ENCODE assay signal across 6 cellular contexts in genomic region chr19:16541526-16542044, GRCh38.
DNase-seq lines count a peak whose midpoint lies in the region; ATAC-seq lines count a peak whose summit lies in the region.

No MANE protein-coding gene starts in this region.

- H3K27me3 Mint-ChIP-seq in dendritic cell treated with granulocyte-macrophage colony-stimulating factor and Interleukin-4, amounts not matched to agents 40 ng/mL and 50 ng/mL, for 4 days = no peaks in the 10 kb centered on the region

- peaks cover 54% of the 10 kb centered on the region for H3K4me1 Mint-ChIP-seq in dendritic cell treated with granulocyte-macrophage colony-stimulating factor and Interleukin-4, amounts not matched to agents 40 ng/mL and 50 ng/mL, for 4 days (ENCODE audit: low read depth)

- intact Hi-C loops in dendritic cell treated with granulocyte-macrophage colony-stimulating factor and Interleukin-4, amounts not matched to agents 40 ng/mL and 50 ng/mL, for 4 days (cut with micrococcal nuclease) = loop anchor here (1.0 to 10.0 kb wide), 5 partner anchors 31 to 97 kb away; partner anchors contain the start of genes C19orf44, CALR3, MED26 and SLC35E1

- H3K36me3 ChIP-seq in HUES48 (ENCODE audit: control insufficient read depth, insufficient read depth, low read length) (peaks cover 21% of the 10 kb centered on the region), rectal smooth muscle tissue (ENCODE audit: control insufficient read depth, insufficient read depth, low read length) (peaks cover 11% of the 10 kb centered on the region)

- DNase-seq in D341Med (ENCODE audit: low spot score) = peak; percentile 38

- peaks cover 54% of the 10 kb centered on the region for H3K36me3 Mint-ChIP-seq in dendritic cell treated with granulocyte-macrophage colony-stimulating factor and Interleukin-4, amounts not matched to agents 40 ng/mL and 50 ng/mL, for 4 days (ENCODE audit: low read depth)

- no peaks in the 10 kb centered on the region for H3K9me3 Mint-ChIP-seq in dendritic cell treated with granulocyte-macrophage colony-stimulating factor and Interleukin-4, amounts not matched to agents 40 ng/mL and 50 ng/mL, for 4 days

- no peaks in the 10 kb centered on the region for H3K9me3 ChIP-seq in HUES48 (ENCODE audit: control insufficient read depth, insufficient read depth, low read length)

- H3K9ac ChIP-seq in HUES48 (ENCODE audit: low read depth, low read length) (peak overlapping the region; percentile 80), rectal smooth muscle tissue (ENCODE audit: low read length) (peak overlapping the region; percentile 7)

- H3K4me1 ChIP-seq in HUES48 (ENCODE audit: control insufficient read depth, insufficient read depth, low read length) (no peaks in the 10 kb centered on the region), rectal smooth muscle tissue (ENCODE audit: control insufficient read depth, insufficient read depth, low read length) (peaks cover 14% of the 10 kb centered on the region)

- ATAC-seq in HG02970 (IDR thresholded peaks at IDR 0.05; ENCODE audit: low FRiP score, unreplicated experiment) (no peak), GM21825 (IDR thresholded peaks at IDR 0.05; ENCODE audit: unreplicated experiment) (no peak)

- peak overlapping the region; percentile 82 for H3K4me3 Mint-ChIP-seq in dendritic cell treated with granulocyte-macrophage colony-stimulating factor and Interleukin-4, amounts not matched to agents 40 ng/mL and 50 ng/mL, for 4 days

- H3K27ac ChIP-seq in HUES48 (ENCODE audit: low read depth, low read length) = peak overlapping the region; percentile 91
- peak overlapping the region; percentile 86 for H3K27ac ChIP-seq in rectal smooth muscle tissue (ENCODE audit: low read depth, low read length)

- H3K27me3 ChIP-seq in HUES48 (ENCODE audit: control insufficient read depth, insufficient read depth, low read length) = no peaks in the 10 kb centered on the region
- no peaks in the 10 kb centered on the region for H3K27me3 ChIP-seq in rectal smooth muscle tissue (ENCODE audit: control insufficient read depth, insufficient read depth, low read length)

- H3K4me3 ChIP-seq in HUES48 (ENCODE audit: low read depth, low read length) (peak overlapping the region; percentile 100), rectal smooth muscle tissue (ENCODE audit: low read length) (peak overlapping the region; percentile 71)

- peak overlapping the region; percentile 80 for H3K27ac Mint-ChIP-seq in dendritic cell treated with granulocyte-macrophage colony-stimulating factor and Interleukin-4, amounts not matched to agents 40 ng/mL and 50 ng/mL, for 4 days
